In the genomic region with DNA sequence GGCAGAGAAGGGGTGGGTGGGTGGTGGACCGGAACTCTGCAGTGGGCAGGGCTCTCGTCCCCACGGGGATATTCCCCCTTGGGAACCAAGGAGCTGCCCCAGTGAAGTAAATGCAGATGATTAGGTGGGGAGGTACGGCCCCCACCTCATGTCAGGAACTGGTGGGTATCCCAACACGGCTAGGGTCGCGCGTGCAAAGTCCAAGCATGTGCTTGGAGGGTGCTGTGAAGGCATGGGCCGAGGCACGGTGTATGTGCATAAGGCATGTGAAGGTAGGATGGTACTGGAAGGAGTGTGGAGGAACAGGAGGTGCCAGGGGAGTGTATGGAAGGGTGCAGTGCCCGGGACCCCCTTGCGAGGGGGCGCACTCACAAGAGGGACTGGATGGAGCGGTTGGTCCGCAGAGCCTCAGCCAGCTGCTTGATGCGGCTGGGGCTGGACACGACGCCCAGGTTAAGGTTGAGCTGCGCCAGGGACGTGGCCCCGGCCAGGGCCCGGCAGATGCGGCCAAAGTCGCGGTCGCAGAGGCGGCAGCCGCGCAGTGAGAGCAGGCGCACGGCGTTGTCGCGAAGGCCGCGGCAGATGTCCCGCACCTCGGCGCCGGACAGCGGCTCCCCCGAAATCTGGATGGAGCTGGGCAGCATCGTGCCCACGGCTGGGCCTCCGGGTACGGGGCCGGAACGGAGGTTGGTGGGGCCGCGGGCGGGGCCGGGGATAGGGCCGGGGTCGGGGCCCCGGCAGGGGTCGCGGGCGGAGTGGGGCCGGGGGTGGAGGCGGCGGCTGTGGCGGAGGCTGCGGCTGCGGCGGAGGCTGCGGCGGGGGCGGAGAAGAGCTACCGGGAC, we compare ENCODE assay signal across 8 cellular contexts. TPM values are rescaled to one million over a fixed set of nuclear protein-coding genes. Genes with fewer than 3 reads are reported as not detected.
DNase-seq lines count a peak whose midpoint lies in the region; ATAC-seq and TF ChIP-seq lines count a peak whose summit lies in the region.

No MANE protein-coding gene starts in this region.

- no peak for TF ChIP-seq CTCF in LNCaP clone FGC (IDR thresholded peaks at IDR 0.05; ENCODE audit: control insufficient read depth, extremely low read depth, insufficient read depth)

- no peak for DNase-seq in LNCaP clone FGC (ENCODE audit: low read depth)
- DNase-seq in natural killer cell treated with Interleukin-12 subunit alpha and Interleukin-12 subunit beta and Interleukin-15 and Interleukin-18, amount 100 ng/mL, for 72 hours (ENCODE audit: low spot score) = no peak
- DNase-seq in ACHN = no peak
- DNase-seq in NCI-H526 treated with DMSO at 0.1 percent for 48 hours (lab: John Stamatoyannopoulos, UW) = no peak

- H3K4me3 ChIP-seq in LNCaP clone FGC (ENCODE audit: low read depth, low read length) = peak overlapping the region; percentile 53

- H3K9me3 Mint-ChIP-seq in dendritic cell treated with granulocyte-macrophage colony-stimulating factor and Interleukin-4, amounts not matched to agents 40 ng/mL and 50 ng/mL, for 4 days = no peaks in the 10 kb centered on the region
- no peaks in the 10 kb centered on the region for H3K9me3 Mint-ChIP-seq in natural killer cell treated with Interleukin-12 subunit alpha and Interleukin-12 subunit beta and Interleukin-15 and Interleukin-18, amount 100 ng/mL, for 72 hours

- H3K27me3 Mint-ChIP-seq in dendritic cell treated with granulocyte-macrophage colony-stimulating factor and Interleukin-4, amounts not matched to agents 40 ng/mL and 50 ng/mL, for 4 days = peaks cover 29% of the 10 kb centered on the region
- peaks cover 12 to 14% of the 10 kb centered on the region in 2 donors for H3K27me3 Mint-ChIP-seq in natural killer cell treated with Interleukin-12 subunit alpha and Interleukin-12 subunit beta and Interleukin-15 and Interleukin-18, amount 100 ng/mL, for 72 hours

- H3K4me3 Mint-ChIP-seq in dendritic cell treated with granulocyte-macrophage colony-stimulating factor and Interleukin-4, amounts not matched to agents 40 ng/mL and 50 ng/mL, for 4 days = peak overlapping the region; percentile 64
- peak overlapping the region; percentile 90 for H3K4me3 Mint-ChIP-seq in natural killer cell treated with Interleukin-12 subunit alpha and Interleukin-12 subunit beta and Interleukin-15 and Interleukin-18, amount 100 ng/mL, for 72 hours

- in situ Hi-C loops in ACHN (cut with HindIII; ENCODE audit: low pct_ligation_motif_present, low pct_unique_long_range_greater_than_20kb, low sequenced_read_pairs) = no loop called here

- intact Hi-C loops in dendritic cell treated with granulocyte-macrophage colony-stimulating factor and Interleukin-4, amounts not matched to agents 40 ng/mL and 50 ng/mL, for 4 days (cut with micrococcal nuclease) = loop anchor here (5.0 kb wide), 1 partner anchor 142 kb away; the partner anchor contains the start of gene ZNF318

- no peak overlapping the region for H3K27ac Mint-ChIP-seq in dendritic cell treated with granulocyte-macrophage colony-stimulating factor and Interleukin-4, amounts not matched to agents 40 ng/mL and 50 ng/mL, for 4 days
- H3K27ac Mint-ChIP-seq in natural killer cell treated with Interleukin-12 subunit alpha and Interleukin-12 subunit beta and Interleukin-15 and Interleukin-18, amount 100 ng/mL, for 72 hours = peak overlapping the region; percentile 49 to 67

- H3K4me1 Mint-ChIP-seq in dendritic cell treated with granulocyte-macrophage colony-stimulating factor and Interleukin-4, amounts not matched to agents 40 ng/mL and 50 ng/mL, for 4 days (ENCODE audit: low read depth) = peaks cover 62% of the 10 kb centered on the region
- peaks cover 17 to 24% of the 10 kb centered on the region in 2 donors for H3K4me1 Mint-ChIP-seq in natural killer cell treated with Interleukin-12 subunit alpha and Interleukin-12 subunit beta and Interleukin-15 and Interleukin-18, amount 100 ng/mL, for 72 hours (ENCODE audit: low read depth in 2 of 2)

- peaks cover 24% of the 10 kb centered on the region for H3K36me3 Mint-ChIP-seq in dendritic cell treated with granulocyte-macrophage colony-stimulating factor and Interleukin-4, amounts not matched to agents 40 ng/mL and 50 ng/mL, for 4 days (ENCODE audit: low read depth)
- peaks cover 8% of the 10 kb centered on the region for H3K36me3 Mint-ChIP-seq in natural killer cell treated with Interleukin-12 subunit alpha and Interleukin-12 subunit beta and Interleukin-15 and Interleukin-18, amount 100 ng/mL, for 72 hours

- ATAC-seq in GM18511 (IDR thresholded peaks at IDR 0.05; ENCODE audit: unreplicated experiment) = peak; percentile 17
- peak in 1 of 2 donors; percentile 26 for ATAC-seq in natural killer cell treated with Interleukin-12 subunit alpha and Interleukin-12 subunit beta and Interleukin-15 and Interleukin-18, amount 100 ng/mL, for 72 hours
- no peak for ATAC-seq in GM18867 (IDR thresholded peaks at IDR 0.05; ENCODE audit: unreplicated experiment)
- ATAC-seq in HG03378 (IDR thresholded peaks at IDR 0.05; ENCODE audit: unreplicated experiment) = no peak

RNA-seq across cellular contexts. Expression of gene LRRC73, which starts 0.8 kb away (rescaled TPM):
- under 1 TPM; 0.36 to 0.39 TPM for total RNA-seq in natural killer cell treated with Interleukin-12 subunit alpha and Interleukin-12 subunit beta and Interleukin-15 and Interleukin-18, amount 100 ng/mL, for 72 hours

RNA-seq across cellular contexts. Expression of gene YIPF3, which starts 7.4 kb away (rescaled TPM):
- 10 to 100 TPM; 53.8 to 69.9 TPM for total RNA-seq in natural killer cell treated with Interleukin-12 subunit alpha and Interleukin-12 subunit beta and Interleukin-15 and Interleukin-18, amount 100 ng/mL, for 72 hours

RNA-seq across cellular contexts. Expression of gene POLR1C, which starts 7.5 kb away (rescaled TPM):
- 10 to 100 TPM; 46.9 to 61.5 TPM for total RNA-seq in natural killer cell treated with Interleukin-12 subunit alpha and Interleukin-12 subunit beta and Interleukin-15 and Interleukin-18, amount 100 ng/mL, for 72 hours

RNA-seq across cellular contexts. Expression of gene TJAP1, which starts 32.0 kb away (rescaled TPM):
- total RNA-seq in natural killer cell treated with Interleukin-12 subunit alpha and Interleukin-12 subunit beta and Interleukin-15 and Interleukin-18, amount 100 ng/mL, for 72 hours = 10 to 100 TPM; 44.6 to 80.4 TPM

RNA-seq across cellular contexts. Expression of gene DLK2, which starts 54.0 kb away (rescaled TPM):
- total RNA-seq in natural killer cell treated with Interleukin-12 subunit alpha and Interleukin-12 subunit beta and Interleukin-15 and Interleukin-18, amount 100 ng/mL, for 72 hours = under 1 TPM in 1 of 2 donors, not detected in 1; 0.14 TPM
